In the genomic region with DNA sequence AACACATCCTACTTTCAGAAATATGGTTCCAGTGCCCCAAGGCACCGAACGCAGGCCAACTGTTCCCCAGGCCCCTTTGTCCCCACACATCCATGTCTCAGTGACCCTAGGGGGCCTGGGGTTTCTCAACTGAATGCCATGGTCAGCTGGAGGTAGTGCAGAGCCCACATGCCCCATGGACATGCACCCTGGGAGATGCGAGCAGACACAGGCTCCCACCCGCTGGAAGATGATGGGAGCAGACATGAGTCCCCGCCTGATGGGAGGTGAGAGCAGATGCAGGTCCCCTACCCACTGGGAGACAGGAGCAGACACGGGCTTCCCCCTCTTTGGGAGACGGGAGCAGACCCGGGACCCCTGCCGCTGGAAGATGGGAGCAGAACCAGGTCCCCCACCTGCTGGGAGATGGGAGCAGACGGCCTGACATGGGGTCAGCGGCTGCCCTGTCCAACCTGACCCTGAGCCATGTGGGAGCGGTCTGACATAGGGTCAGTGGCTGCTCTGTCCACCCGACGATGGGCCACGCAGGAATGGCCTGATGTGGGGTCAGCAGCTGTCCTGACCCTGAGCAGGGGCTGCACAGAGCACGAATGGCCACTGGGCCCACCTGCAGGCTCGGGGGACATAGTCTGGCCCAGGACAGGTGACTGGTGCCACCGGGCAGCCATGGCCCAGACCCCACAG, we compare ENCODE assay signal across 26 cellular contexts. TPM values are rescaled to one million over a fixed set of nuclear protein-coding genes. Genes with fewer than 3 reads are reported as not detected.
DNase-seq lines count a peak whose midpoint lies in the region; ATAC-seq, FAIRE-seq and TF ChIP-seq lines count a peak whose summit lies in the region.
"Had no signal": no experiment of that assay in that cellular context is flagged by ENCODE, and none has a peak within 500 bp of the region (broad histone marks: within the 10 kb centered on the region; RNA-seq: fewer than 3 reads in every experiment).

No MANE protein-coding gene starts in this region.

- no peaks in the 10 kb centered on the region for H3K9me3 Mint-ChIP-seq in activated T-cell treated with anti-CD3 and anti-CD28 coated beads, Interleukin-2, amount 50 U/mL, for 24 hours
- H3K9me3 Mint-ChIP-seq in activated naive CD8-positive, alpha-beta T cell treated with anti-CD3 and anti-CD28 coated beads, Interleukin-2, amount 50 U/mL, for 24 hours = no peaks in the 10 kb centered on the region
- no peaks in the 10 kb centered on the region for H3K9me3 Mint-ChIP-seq in natural killer cell treated with Interleukin-12 subunit alpha and Interleukin-12 subunit beta and Interleukin-15 and Interleukin-18, amount 100 ng/mL, for 72 hours
- H3K9me3 Mint-ChIP-seq: central memory CD8-positive, alpha-beta T cell; stimulated activated naive CD8-positive, alpha-beta T cell treated with anti-CD3 and anti-CD28 coated beads, Interleukin-15, Interleukin-2, amounts not matched to agents 100 ng/mL and 50 ng/mL, for 24 hours had no signal

- no peak overlapping the region for H3K9ac ChIP-seq in kidney (ENCODE audit: low read length in 2 of 2)

- no peak overlapping the region for H3K27ac Mint-ChIP-seq in activated T-cell treated with anti-CD3 and anti-CD28 coated beads, Interleukin-2, amount 50 U/mL, for 24 hours
- H3K27ac Mint-ChIP-seq in activated naive CD8-positive, alpha-beta T cell treated with anti-CD3 and anti-CD28 coated beads, Interleukin-2, amount 50 U/mL, for 24 hours = no peak overlapping the region
- no peak overlapping the region for H3K27ac Mint-ChIP-seq in natural killer cell treated with Interleukin-12 subunit alpha and Interleukin-12 subunit beta and Interleukin-15 and Interleukin-18, amount 100 ng/mL, for 72 hours
- H3K27ac Mint-ChIP-seq: activated CD8-positive, alpha-beta T cell treated with anti-CD3 and anti-CD28 coated beads, Interleukin-2, amount 10 ng/mL, durations not matched to agents 7 days and 5 days; stimulated activated naive CD8-positive, alpha-beta T cell treated with anti-CD3 and anti-CD28 coated beads, Interleukin-15, Interleukin-2, amounts not matched to agents 100 ng/mL and 50 ng/mL, for 24 hours had no signal

- no peaks in the 10 kb centered on the region for H3K27me3 ChIP-seq in Peyer's patch
- H3K27me3 ChIP-seq in upper lobe of left lung = no peaks in the 10 kb centered on the region
- H3K27me3 ChIP-seq: ascending aorta, foreskin keratinocyte, hepatocyte, spleen, tibial nerve had no signal

- H3K4me1 ChIP-seq in Peyer's patch (no peaks in the 10 kb centered on the region), kidney (ENCODE audit: control insufficient read depth in 1 of 2, insufficient read depth in 1 of 2, low read depth in 1 of 2, low read length in 2 of 2) (no peaks in the 10 kb centered on the region), upper lobe of left lung (peaks cover 0 to 12% (median 2%) of the 10 kb centered on the region in 4 donors)
- H3K4me1 ChIP-seq: ascending aorta, foreskin keratinocyte, spleen, tibial nerve had no signal

- ATAC-seq in upper lobe of left lung (ENCODE audit: low FRiP score in 2 of 2) (no peak), HG02970 (IDR thresholded peaks at IDR 0.05; ENCODE audit: low FRiP score, unreplicated experiment) (no peak)
- no peak for ATAC-seq in activated naive CD8-positive, alpha-beta T cell treated with anti-CD3 and anti-CD28 coated beads, Interleukin-2, amount 50 U/mL, for 24 hours
- no peak for ATAC-seq in natural killer cell treated with Interleukin-12 subunit alpha and Interleukin-12 subunit beta and Interleukin-15 and Interleukin-18, amount 100 ng/mL, for 72 hours
- ATAC-seq: activated CD8-positive, alpha-beta T cell treated with anti-CD3 and anti-CD28 coated beads, Interleukin-2, amount 10 ng/mL, durations not matched to agents 7 days and 5 days; activated T-cell treated with anti-CD3 and anti-CD28 coated beads, Interleukin-2, amount 50 U/mL, for 4 hours; foreskin keratinocyte; HCT116 had no signal

- H3K27me3 Mint-ChIP-seq in activated T-cell treated with anti-CD3 and anti-CD28 coated beads, Interleukin-2, amount 50 U/mL, for 24 hours = no peaks in the 10 kb centered on the region
- H3K27me3 Mint-ChIP-seq in activated naive CD8-positive, alpha-beta T cell treated with anti-CD3 and anti-CD28 coated beads, Interleukin-2, amount 50 U/mL, for 24 hours = no peaks in the 10 kb centered on the region
- H3K27me3 Mint-ChIP-seq in natural killer cell treated with Interleukin-12 subunit alpha and Interleukin-12 subunit beta and Interleukin-15 and Interleukin-18, amount 100 ng/mL, for 72 hours = no peaks in the 10 kb centered on the region
- H3K27me3 Mint-ChIP-seq: central memory CD8-positive, alpha-beta T cell; stimulated activated naive CD8-positive, alpha-beta T cell treated with anti-CD3 and anti-CD28 coated beads, Interleukin-15, Interleukin-2, amounts not matched to agents 100 ng/mL and 50 ng/mL, for 24 hours had no signal

- intact Hi-C loops in kidney (cut with DNase I) = no loop called here

- TF ChIP-seq CTCF in Peyer's patch (IDR thresholded peaks at IDR 0.05) (no peak), kidney (IDR thresholded peaks at IDR 0.05; ENCODE audit: borderline replicate concordance, extremely low read depth, insufficient read depth) (no peak), upper lobe of left lung (IDR thresholded peaks at IDR 0.05) (no peak)

- H3K4me1 Mint-ChIP-seq in activated T-cell treated with anti-CD3 and anti-CD28 coated beads, Interleukin-2, amount 50 U/mL, for 24 hours (ENCODE audit: low read depth) = no peaks in the 10 kb centered on the region
- H3K4me1 Mint-ChIP-seq in activated naive CD8-positive, alpha-beta T cell treated with anti-CD3 and anti-CD28 coated beads, Interleukin-2, amount 50 U/mL, for 24 hours = no peaks in the 10 kb centered on the region
- H3K4me1 Mint-ChIP-seq in natural killer cell treated with Interleukin-12 subunit alpha and Interleukin-12 subunit beta and Interleukin-15 and Interleukin-18, amount 100 ng/mL, for 72 hours (ENCODE audit: low read depth in 2 of 2) = no peaks in the 10 kb centered on the region
- H3K4me1 Mint-ChIP-seq: central memory CD8-positive, alpha-beta T cell had no signal

- FAIRE-seq in kidney (lab: Jason Lieb, UNC) = no peak

- H3K36me3 Mint-ChIP-seq in activated T-cell treated with anti-CD3 and anti-CD28 coated beads, Interleukin-2, amount 50 U/mL, for 24 hours (ENCODE audit: low read depth) = no peaks in the 10 kb centered on the region
- no peaks in the 10 kb centered on the region for H3K36me3 Mint-ChIP-seq in activated naive CD8-positive, alpha-beta T cell treated with anti-CD3 and anti-CD28 coated beads, Interleukin-2, amount 50 U/mL, for 24 hours (ENCODE audit: low read depth)
- no peaks in the 10 kb centered on the region for H3K36me3 Mint-ChIP-seq in natural killer cell treated with Interleukin-12 subunit alpha and Interleukin-12 subunit beta and Interleukin-15 and Interleukin-18, amount 100 ng/mL, for 72 hours

- H3K4me3 ChIP-seq in Peyer's patch = no peak overlapping the region
- no peak overlapping the region for H3K4me3 ChIP-seq in kidney (ENCODE audit: low read length in 2 of 2)
- no peak overlapping the region for H3K4me3 ChIP-seq in upper lobe of left lung
- H3K4me3 ChIP-seq: ascending aorta, hepatocyte, spleen, tibial nerve had no signal

- H3K36me3 ChIP-seq in Peyer's patch (no peaks in the 10 kb centered on the region), kidney (ENCODE audit: control insufficient read depth in 1 of 2, insufficient read depth in 2 of 2, low read length in 2 of 2) (no peaks in the 10 kb centered on the region), upper lobe of left lung (peaks cover 0 to 16% (median 8%) of the 10 kb centered on the region in 4 donors)

- H3K9me3 ChIP-seq in Peyer's patch (no peaks in the 10 kb centered on the region), kidney (ENCODE audit: control insufficient read depth in 1 of 2, low read length in 2 of 2) (no peaks in the 10 kb centered on the region), upper lobe of left lung (no peaks in the 10 kb centered on the region)
- H3K9me3 ChIP-seq: ascending aorta, spleen, tibial nerve had no signal

- TF ChIP-seq POLR2A in Peyer's patch (IDR thresholded peaks at IDR 0.05) (no peak), upper lobe of left lung (IDR thresholded peaks at IDR 0.05) (no peak)

- H3K4me3 Mint-ChIP-seq in activated T-cell treated with anti-CD3 and anti-CD28 coated beads, Interleukin-2, amount 50 U/mL, for 24 hours = no peak overlapping the region
- no peak overlapping the region for H3K4me3 Mint-ChIP-seq in activated naive CD8-positive, alpha-beta T cell treated with anti-CD3 and anti-CD28 coated beads, Interleukin-2, amount 50 U/mL, for 24 hours
- no peak overlapping the region for H3K4me3 Mint-ChIP-seq in natural killer cell treated with Interleukin-12 subunit alpha and Interleukin-12 subunit beta and Interleukin-15 and Interleukin-18, amount 100 ng/mL, for 72 hours
- H3K4me3 Mint-ChIP-seq: activated CD8-positive, alpha-beta T cell treated with anti-CD3 and anti-CD28 coated beads, Interleukin-2, amount 10 ng/mL, durations not matched to agents 7 days and 5 days; activated T-cell treated with anti-CD3 and anti-CD28 coated beads, Interleukin-2, amount 50 U/mL, for 4 hours; central memory CD8-positive, alpha-beta T cell; stimulated activated naive CD8-positive, alpha-beta T cell treated with anti-CD3 and anti-CD28 coated beads, Interleukin-15, Interleukin-2, amounts not matched to agents 100 ng/mL and 50 ng/mL, for 24 hours had no signal

- peak; percentile 27 for DNase-seq in activated T-cell treated with anti-CD3 and anti-CD28 coated beads, Interleukin-2, amount 50 U/mL, for 24 hours
- no peak for DNase-seq in activated T-cell treated with anti-CD3 and anti-CD28 coated beads, Interleukin-2, amount 50 U/mL, for 48 hours
- DNase-seq in Peyer's patch (peak in 2 of 3 donors; percentile 41 to 43), kidney (peak; percentile 83), upper lobe of left lung (peak; percentile 23 to 59)
- DNase-seq in activated naive CD8-positive, alpha-beta T cell treated with anti-CD3 and anti-CD28 coated beads, Interleukin-2, amount 50 U/mL, for 24 hours = no peak
- DNase-seq in natural killer cell treated with Interleukin-12 subunit alpha and Interleukin-12 subunit beta and Interleukin-15 and Interleukin-18, amount 100 ng/mL, for 72 hours (ENCODE audit: low spot score) = no peak
- DNase-seq: activated CD8-positive, alpha-beta T cell treated with anti-CD3 and anti-CD28 coated beads, Interleukin-2, amount 10 ng/mL, durations not matched to agents 7 days and 5 days; activated naive CD4-positive, alpha-beta T cell treated with anti-CD3 and anti-CD28 coated beads, Interleukin-2, amount 50 U/mL, for 16 hours; activated T-cell treated with anti-CD3 and anti-CD28 coated beads, Interleukin-2, amount 50 U/mL, for 4 hours; foreskin keratinocyte; KG1; NCI-H146; NCI-H524 treated with DMSO at 0.1 percent for 48 hours; stimulated activated CD4-positive, alpha-beta T cell treated with anti-CD3 and anti-CD28 coated beads, Interleukin-4, amount 100 ng/mL, for 4 hours; T-helper 9 cell had no signal

- TF ChIP-seq EP300 in upper lobe of left lung (IDR thresholded peaks at IDR 0.05) = no peak

- WGBS in upper lobe of left lung, 2 donors = 89 to 93% methylated on average over 7 to 18 of the region's 18 CpGs

- no peak overlapping the region for H3K27ac ChIP-seq in Peyer's patch
- no peak overlapping the region for H3K27ac ChIP-seq in kidney (ENCODE audit: low read depth in 2 of 2, low read length in 2 of 2)
- H3K27ac ChIP-seq in upper lobe of left lung = no peak overlapping the region
- H3K27ac ChIP-seq: ascending aorta, C4-2B, foreskin keratinocyte, hepatocyte, spleen, tibial nerve had no signal

RNA-seq across cellular contexts. Expression of gene ZDHHC11B, which starts 18.4 kb away (rescaled TPM):
- total RNA-seq in Peyer's patch = 10 to 100 TPM in 3 of 4 donors, 1 to 10 TPM in 1; 4.6 to 52.0 (median 28.6) TPM
- total RNA-seq in kidney = 5.4 TPM
- polyA plus RNA-seq in kidney (ENCODE audit: insufficient read depth, low read depth, low replicate concordance) = 4.4 TPM
- 10 to 100 TPM in 4 of 6 donors, 1 to 10 TPM in 2; 7.4 to 40.8 (median 13.1) TPM for total RNA-seq in upper lobe of left lung
- 1 to 10 TPM in 1 of 2 donors, not detected in 1; 1.2 TPM for total RNA-seq in natural killer cell treated with Interleukin-12 subunit alpha and Interleukin-12 subunit beta and Interleukin-15 and Interleukin-18, amount 100 ng/mL, for 72 hours
- total RNA-seq: foreskin keratinocyte, renal cortical epithelial cell had no signal
- polyA plus RNA-seq: foreskin keratinocyte had no signal

Comparison
In these comparisons a context has a peak if more than half of its experiments do, and no peak if none do; other contexts are left out.
1. DNase-seq: peak in activated T-cell treated with anti-CD3 and anti-CD28 coated beads, Interleukin-2, amount 50 U/mL, for 24 hours (single experiment), Peyer's patch (2 of 3), kidney (single experiment) and upper lobe of left lung (2 of 2); none in activated T-cell treated with anti-CD3 and anti-CD28 coated beads, Interleukin-2, amount 50 U/mL, for 48 hours (0 of 2), activated naive CD8-positive, alpha-beta T cell treated with anti-CD3 and anti-CD28 coated beads, Interleukin-2, amount 50 U/mL, for 24 hours (single experiment) and natural killer cell treated with Interleukin-12 subunit alpha and Interleukin-12 subunit beta and Interleukin-15 and Interleukin-18, amount 100 ng/mL, for 72 hours (single experiment).